ENCODE assay signal across 26 cellular contexts in the genomic region with DNA sequence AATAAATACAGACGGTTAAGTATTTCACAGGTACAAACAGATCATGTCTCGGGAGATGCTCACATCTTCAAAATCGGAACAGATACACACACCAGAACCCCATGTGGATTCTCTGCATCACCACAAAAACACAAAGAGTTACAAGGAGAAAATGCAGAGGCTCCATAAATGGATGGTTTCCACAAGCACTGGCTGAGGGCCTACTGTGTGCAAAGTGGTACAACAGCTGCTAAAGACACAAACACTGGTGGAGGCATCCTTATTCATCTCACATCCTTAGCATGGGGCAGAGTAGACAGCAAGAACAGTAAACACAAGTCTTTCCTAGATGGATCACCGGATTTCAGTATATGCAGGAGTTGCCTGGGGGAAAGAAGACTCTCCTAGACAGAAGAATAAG.
"Had no signal": no experiment of that assay in that cellular context is flagged by ENCODE, and none has a peak within 500 bp of the region (broad histone marks: within the 10 kb centered on the region; RNA-seq: fewer than 3 reads in every experiment).

No MANE protein-coding gene starts in this region.

- ATAC-seq: activated CD4-positive, alpha-beta T cell treated with anti-CD3 and anti-CD28 coated beads for 36 hours; activated CD8-positive, alpha-beta T cell treated with anti-CD3 and anti-CD28 coated beads, Interleukin-2, amount 10 ng/mL, durations not matched to agents 7 days and 5 days; Panc1; Right ventricle myocardium inferior; T-cell had no signal

- H3K4me3 Mint-ChIP-seq: activated CD4-positive, alpha-beta T cell treated with anti-CD3 and anti-CD28 coated beads for 36 hours; activated CD8-positive, alpha-beta T cell treated with anti-CD3 and anti-CD28 coated beads, Interleukin-2, amount 10 ng/mL, durations not matched to agents 7 days and 5 days; T-cell had no signal

- H3K27ac ChIP-seq: breast epithelium had no signal

- H3K4me1 ChIP-seq: breast epithelium had no signal

- FAIRE-seq: TTC549 had no signal

- H3K4me3 ChIP-seq: breast epithelium, SK-N-MC had no signal

- H3K27me3 Mint-ChIP-seq: activated CD4-positive, alpha-beta T cell treated with anti-CD3 and anti-CD28 coated beads for 36 hours; T-cell had no signal

- H3K27me3 ChIP-seq: breast epithelium had no signal

- DNase-seq: activated CD4-positive, alpha-beta T cell treated with anti-CD3 and anti-CD28 coated beads for 36 hours; activated CD4-positive, alpha-beta T cell treated with anti-CD3 and anti-CD28 coated beads, Interleukin-2, amount 50 U/mL, for 4 hours; activated CD8-positive, alpha-beta memory T cell treated with anti-CD3 and anti-CD28 coated beads, Interleukin-2, amount 50 U/mL, for 48 hours; activated CD8-positive, alpha-beta T cell treated with anti-CD3 and anti-CD28 coated beads, Interleukin-2, amount 10 ng/mL, durations not matched to agents 7 days and 5 days; activated naive CD4-positive, alpha-beta T cell treated with anti-CD3 and anti-CD28 coated beads, Interleukin-2, amount 50 U/mL, for 16 hours; activated T-cell treated with anti-CD3 and anti-CD28 coated beads, Interleukin-2, amount 50 U/mL, for 1 hour; aorta; KG1; NCI-H1092; NCI-H1417; NCI-H1930; NCI-H2107; NCI-H2171 treated with DMSO at 0.1 percent for 48 hours; NCI-H226; NCI-H69; NK-92 treated with Interleukin-12 subunit alpha and Interleukin-12 subunit beta, amount 100 ng/mL, for 24 hours; OCI-M1; RPMI8226; T-cell; T-helper 2 cell; T1000 had no signal

- H3K27ac Mint-ChIP-seq: activated CD4-positive, alpha-beta T cell treated with anti-CD3 and anti-CD28 coated beads for 36 hours; activated CD8-positive, alpha-beta T cell treated with anti-CD3 and anti-CD28 coated beads, Interleukin-2, amount 10 ng/mL, durations not matched to agents 7 days and 5 days; T-cell had no signal

- H3K36me3 ChIP-seq: breast epithelium had no signal

- H3K9me3 ChIP-seq: breast epithelium had no signal
